ENCODE assay signal across 2 cellular contexts in the genomic region with DNA sequence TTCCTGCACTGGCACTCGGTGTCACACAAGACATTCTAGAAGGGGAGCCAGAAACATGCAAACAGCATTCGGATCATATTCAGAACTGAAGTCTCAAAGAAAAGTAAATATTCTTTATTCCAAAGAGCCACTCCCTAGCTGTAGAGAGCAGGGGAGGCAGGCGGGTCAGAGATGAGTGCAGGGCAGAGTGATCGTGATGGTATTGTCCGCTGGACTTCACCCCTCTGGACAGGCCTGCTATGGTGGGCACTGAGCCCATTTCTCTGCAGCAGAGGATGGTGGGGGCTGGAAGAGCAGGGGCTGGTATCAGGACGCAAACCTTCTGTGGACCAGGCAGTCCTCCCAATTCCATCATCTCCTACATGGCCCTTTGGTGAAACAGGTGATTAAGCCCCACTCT.
TF ChIP-seq lines count a peak whose summit lies in the region.

No MANE protein-coding gene starts in this region.

TF ChIP-seq in H1, 55 proteins besides CTCF, POLR2A, EP300 and RAD21 (continued from another document):
- TF ChIP-seq SUZ12 (IDR thresholded peaks at IDR 0.05; ENCODE audit: low read length): no peak
- TF ChIP-seq KDM5A (IDR thresholded peaks at IDR 0.05; ENCODE audit: low read length): no peak
- no peak for TF ChIP-seq SRF (IDR thresholded peaks at IDR 0.05; ENCODE audit: low read depth, low read length)
- no peak for TF ChIP-seq CEBPB (IDR thresholded peaks at IDR 0.05; ENCODE audit: low read depth, low read length)
- TF ChIP-seq CREB1 (IDR thresholded peaks at IDR 0.05): no peak
- no peak for TF ChIP-seq ASH2L (IDR thresholded peaks at IDR 0.05; ENCODE audit: low read length)
- no peak for TF ChIP-seq CBX5 (IDR thresholded peaks at IDR 0.05; ENCODE audit: low read depth, low read length)
- TF ChIP-seq, protein P1, sequence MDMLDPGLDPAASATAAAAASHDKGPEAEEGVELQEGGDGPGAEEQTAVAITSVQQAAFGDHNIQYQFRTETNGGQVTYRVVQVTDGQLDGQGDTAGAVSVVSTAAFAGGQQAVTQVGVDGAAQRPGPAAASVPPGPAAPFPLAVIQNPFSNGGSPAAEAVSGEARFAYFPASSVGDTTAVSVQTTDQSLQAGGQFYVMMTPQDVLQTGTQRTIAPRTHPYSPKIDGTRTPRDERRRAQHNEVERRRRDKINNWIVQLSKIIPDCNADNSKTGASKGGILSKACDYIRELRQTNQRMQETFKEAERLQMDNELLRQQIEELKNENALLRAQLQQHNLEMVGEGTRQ (IDR thresholded peaks at IDR 0.05; ENCODE audit: low read length): no peak
- no peak for TF ChIP-seq TCF12 (IDR thresholded peaks at IDR 0.05; ENCODE audit: low read depth, low read length)
- TF ChIP-seq TEAD4 (IDR thresholded peaks at IDR 0.05; ENCODE audit: low read depth, low read length): no peak
- no peak for TF ChIP-seq ATF2 (IDR thresholded peaks at IDR 0.05; ENCODE audit: low read length)
- no peak for TF ChIP-seq POU5F1 (IDR thresholded peaks at IDR 0.05; ENCODE audit: low read depth, low read length)
- TF ChIP-seq RXRA (IDR thresholded peaks at IDR 0.05; ENCODE audit: insufficient read depth, low read depth, low read length): no peak
- TF ChIP-seq RNF2 (IDR thresholded peaks at IDR 0.05; ENCODE audit: borderline replicate concordance, low read depth, low read length, missing control alignments, poor library complexity, severe bottlenecking): no peak
- TF ChIP-seq, protein P2, sequence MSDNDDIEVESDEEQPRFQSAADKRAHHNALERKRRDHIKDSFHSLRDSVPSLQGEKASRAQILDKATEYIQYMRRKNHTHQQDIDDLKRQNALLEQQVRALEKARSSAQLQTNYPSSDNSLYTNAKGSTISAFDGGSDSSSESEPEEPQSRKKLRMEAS (IDR thresholded peaks at IDR 0.05): no peak
- no peak for TF ChIP-seq MAFK (IDR thresholded peaks at IDR 0.05; ENCODE audit: low read depth, low read length)
- TF ChIP-seq PHF8 (conservative IDR thresholded peaks at IDR 0.05; ENCODE audit: low read depth, low read length): no peak

TF ChIP-seq in liver, 16 proteins besides CTCF, POLR2A, EP300 and RAD21 (continued from another document):
- TF ChIP-seq, protein P2 (IDR thresholded peaks at IDR 0.05): no peak
- TF ChIP-seq SP1 (IDR thresholded peaks at IDR 0.05): peak; percentile 46
- TF ChIP-seq EGR1 (IDR thresholded peaks at IDR 0.05; ENCODE audit: low read depth in 2 of 2): no peak
- peak; percentile 21 for TF ChIP-seq HNF4G (IDR thresholded peaks at IDR 0.05)
- peak; percentile 83 to 85 for TF ChIP-seq HNF4A (conservative IDR thresholded peaks at IDR 0.05)
- no peak for TF ChIP-seq REST (IDR thresholded peaks at IDR 0.05)
- peak; percentile 38 to 58 for TF ChIP-seq RXRA (IDR thresholded peaks at IDR 0.05)
